ENCODE assay signal across 8 cellular contexts in genomic region chr10:102645388-102645740, GRCh38. TPM values are rescaled to one million over a fixed set of nuclear protein-coding genes. Genes with fewer than 3 reads are reported as not detected.
DNase-seq lines count a peak whose midpoint lies in the region; ATAC-seq and TF ChIP-seq lines count a peak whose summit lies in the region.

No MANE protein-coding gene starts in this region.

- H3K4me1 ChIP-seq in HEK293 (ENCODE audit: control insufficient read depth, insufficient read depth, low read length) = peaks cover 16% of the 10 kb centered on the region
- peaks cover 0 to 51% of the 10 kb centered on the region in 2 donors for H3K4me1 ChIP-seq in right atrium auricular region

- H3K9me3 ChIP-seq in HEK293 (ENCODE audit: control insufficient read depth, insufficient read depth, low read depth, low read length) = no peaks in the 10 kb centered on the region
- no peaks in the 10 kb centered on the region for H3K9me3 ChIP-seq in right atrium auricular region

- H3K4me3 ChIP-seq in HEK293 (ENCODE audit: low read depth, low read length) (peak overlapping the region; percentile 69), right atrium auricular region (peak overlapping the region; percentile 88 to 95)

- H3K27ac ChIP-seq in HEK293 (ENCODE audit: extremely low read depth, low read depth, low read length) = peak overlapping the region; percentile 86
- peak overlapping the region; percentile 98 to 100 for H3K27ac ChIP-seq in right atrium auricular region

- TF ChIP-seq CTCF in AG09319 (IDR thresholded peaks at IDR 0.05; ENCODE audit: low read depth, low read length) (no peak), HEK293 (tag by site-specific recombination; IDR thresholded peaks at IDR 0.05) (no peak), right atrium auricular region (IDR thresholded peaks at IDR 0.05) (no peak)

- ATAC-seq in HG02981 (IDR thresholded peaks at IDR 0.05; ENCODE audit: unreplicated experiment) (no peak), HG03442 (IDR thresholded peaks at IDR 0.05; ENCODE audit: unreplicated experiment) (no peak)

- CTCF ChIA-PET in HEK293 (lab: Yijun Ruan, JAX) = interaction anchor here (1.0 to 1.8 kb wide), 5 partner anchors 18 to 69 kb away, joined by 3 to 11 read pairs (median 5); partner anchors contain the start of gene ARL3

- DNase-seq in AG09319 (ENCODE audit: extremely low read depth, low read depth) (peak; percentile 39), RPMI8226 (peak; percentile 55), amygdala (lab: John Stamatoyannopoulos, UW) (peak in 49 of 56 donors; percentile 41 to 85 (median 71)), right atrium auricular region (ENCODE audit: low spot score) (peak; percentile 88), posterior vena cava (ENCODE audit: low spot score) (peak; percentile 92)

- intact Hi-C loops in posterior vena cava (cut with DNase I) = loop anchor here in 1 of 2 donors (10.0 kb wide), 1 partner anchor 141 kb away; the partner anchor contains the start of genes ACTR1A and SUFU

- H3K36me3 ChIP-seq in HEK293 (ENCODE audit: control insufficient read depth in 2 of 2, insufficient read depth in 1 of 2, low read length in 2 of 2) (peaks cover 0 to 18% of the 10 kb centered on the region in 2 experiments; a peak in 1 of 3 replicates), right atrium auricular region (no peaks in the 10 kb centered on the region)

- H3K27me3 ChIP-seq in right atrium auricular region = no peaks in the 10 kb centered on the region

- POLR2A ChIA-PET in HEK293 (lab: Yijun Ruan, JAX) = interaction anchor here (0.6 to 3.5 kb wide), 13 partner anchors 12 to 415 kb away, joined by 3 to 24 read pairs (median 5); partner anchors contain the start of genes ACTR1A, ARL3, SFXN2 and SUFU

TF ChIP-seq in HEK293, 187 proteins besides CTCF, POLR2A, EP300 and RAD21 (continues in another document):
- no peak for TF ChIP-seq ZNF311 (tag by site-specific recombination; IDR thresholded peaks at IDR 0.05; ENCODE audit: borderline replicate concordance)
- TF ChIP-seq ZBTB20 (tag by site-specific recombination; IDR thresholded peaks at IDR 0.05) = peak; percentile 7
- TF ChIP-seq KLF9 (tag by site-specific recombination; IDR thresholded peaks at IDR 0.05; ENCODE audit: low read depth) = no peak
- peak; percentile 68 for TF ChIP-seq ZNF335 (tag by site-specific recombination; conservative IDR thresholded peaks at IDR 0.05)
- no peak for TF ChIP-seq ZNF623 (tag by site-specific recombination; IDR thresholded peaks at IDR 0.05)
- no peak for TF ChIP-seq ZNF791 (tag by site-specific recombination; IDR thresholded peaks at IDR 0.05)
- no peak for TF ChIP-seq ZNF426 (tag by site-specific recombination; IDR thresholded peaks at IDR 0.05)
- no peak; the same call in 1 of the 2 replicates for TF ChIP-seq ZBTB7A (tag by site-specific recombination; IDR thresholded peaks at IDR 0.05; ENCODE audit: low read depth)
- TF ChIP-seq SP3 (tag by site-specific recombination; IDR thresholded peaks at IDR 0.05) = no peak
- TF ChIP-seq ZNF112 (tag by site-specific recombination; IDR thresholded peaks at IDR 0.05) = no peak
- no peak for TF ChIP-seq PRDM4 (tag by site-specific recombination; IDR thresholded peaks at IDR 0.05)
- TF ChIP-seq HOXC10 (CRISPR knock-in tag; IDR thresholded peaks at IDR 0.05) = no peak
- TF ChIP-seq ATF2 (tag by site-specific recombination; IDR thresholded peaks at IDR 0.05; ENCODE audit: low read depth) = no peak
- no peak for TF ChIP-seq ZNF341 (tag by site-specific recombination; IDR thresholded peaks at IDR 0.05; ENCODE audit: low read depth)
- TF ChIP-seq ZNF621 (tag by site-specific recombination; IDR thresholded peaks at IDR 0.05) = no peak
- no peak for TF ChIP-seq ZNF521 (tag by site-specific recombination; IDR thresholded peaks at IDR 0.05)
- TF ChIP-seq YY1 (tag by site-specific recombination; IDR thresholded peaks at IDR 0.05) = peak; percentile 52; the same call in 1 of the 2 replicates
- TF ChIP-seq SETDB1 (IDR thresholded peaks at IDR 0.05; ENCODE audit: insufficient read length, low read length) = no peak
- TF ChIP-seq ZNF518A (tag by site-specific recombination; conservative IDR thresholded peaks at IDR 0.05; ENCODE audit: low read depth) = no peak
- no peak for TF ChIP-seq ZNF132 (tag by site-specific recombination; IDR thresholded peaks at IDR 0.05; ENCODE audit: borderline replicate concordance)
- TF ChIP-seq ZNF169 (tag by site-specific recombination; IDR thresholded peaks at IDR 0.05) = no peak
- no peak for TF ChIP-seq ZNF707 (tag by site-specific recombination; IDR thresholded peaks at IDR 0.05)
- TF ChIP-seq ZNF529 (tag by site-specific recombination; IDR thresholded peaks at IDR 0.05; ENCODE audit: insufficient replicate concordance) = no peak
- no peak for TF ChIP-seq ZNF302 (tag by site-specific recombination; IDR thresholded peaks at IDR 0.05; ENCODE audit: low read depth)
- no peak for TF ChIP-seq ZNF510 (tag by site-specific recombination; IDR thresholded peaks at IDR 0.05; ENCODE audit: insufficient replicate concordance)

RNA-seq across cellular contexts. Expression of gene TRIM8, which starts 1.1 kb away (rescaled TPM):
- total RNA-seq in right atrium auricular region (100 to 1,000 TPM; 106 to 125 TPM), posterior vena cava (100 to 1,000 TPM; 122 to 125 TPM)

Comparison
In these comparisons a context has a peak if more than half of its experiments do, and no peak if none do; other contexts are left out.
1. DNase-seq: peak in every context shown above with its lines; median percentile 92 in posterior vena cava; 88 in right atrium auricular region; 71 in amygdala; 55 in RPMI8226; 39 in AG09319.